ENCODE assay signal across 1 cellular context in genomic region chr4:121822796-121823504, GRCh38.
TF ChIP-seq lines count a peak whose summit lies in the region.

No MANE protein-coding gene starts in this region.

TF ChIP-seq in GM12878, 131 proteins besides CTCF, POLR2A, EP300 and RAD21:
- TF ChIP-seq, protein P1, sequence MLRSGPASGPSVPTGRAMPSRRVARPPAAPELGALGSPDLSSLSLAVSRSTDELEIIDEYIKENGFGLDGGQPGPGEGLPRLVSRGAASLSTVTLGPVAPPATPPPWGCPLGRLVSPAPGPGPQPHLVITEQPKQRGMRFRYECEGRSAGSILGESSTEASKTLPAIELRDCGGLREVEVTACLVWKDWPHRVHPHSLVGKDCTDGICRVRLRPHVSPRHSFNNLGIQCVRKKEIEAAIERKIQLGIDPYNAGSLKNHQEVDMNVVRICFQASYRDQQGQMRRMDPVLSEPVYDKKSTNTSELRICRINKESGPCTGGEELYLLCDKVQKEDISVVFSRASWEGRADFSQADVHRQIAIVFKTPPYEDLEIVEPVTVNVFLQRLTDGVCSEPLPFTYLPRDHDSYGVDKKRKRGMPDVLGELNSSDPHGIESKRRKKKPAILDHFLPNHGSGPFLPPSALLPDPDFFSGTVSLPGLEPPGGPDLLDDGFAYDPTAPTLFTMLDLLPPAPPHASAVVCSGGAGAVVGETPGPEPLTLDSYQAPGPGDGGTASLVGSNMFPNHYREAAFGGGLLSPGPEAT (IDR thresholded peaks at IDR 0.05; ENCODE audit: low read depth) = no peak
- TF ChIP-seq TAF1 (IDR thresholded peaks at IDR 0.05; ENCODE audit: borderline replicate concordance, low read depth, low read length) (0 out of 2 replicates have a peak, but pooled peaks have one; percentile 33), MXI1 (IDR thresholded peaks at IDR 0.05; ENCODE audit: low read depth, low read length) (peak; percentile 40; the same call in 1 of the 2 replicates), PKNOX1 (IDR thresholded peaks at IDR 0.05) (peak; percentile 50), STAT3 (IDR thresholded peaks at IDR 0.05; ENCODE audit: low read depth, low read length) (no peak), RUNX3 (IDR thresholded peaks at IDR 0.05; ENCODE audit: low read length) (peak; percentile 27; the same call in 1 of the 2 replicates), YY1 (IDR thresholded peaks at IDR 0.05; ENCODE audit: low read depth, low read length) (peak; percentile 95), BACH1 (IDR thresholded peaks at IDR 0.05; ENCODE audit: borderline replicate concordance) (no peak), HDAC2 (IDR thresholded peaks at IDR 0.05) (no peak), BHLHE40 (IDR thresholded peaks at IDR 0.05; ENCODE audit: borderline replicate concordance in 1 of 2, low read depth in 2 of 2, low read length in 1 of 2) (peak in 1 of 2 experiments; percentile 3; a peak in 1 of 4 replicates)
